10 cellular contexts compared by ENCODE assay signal in genomic region chr2:36404312-36404711, GRCh38. TPM values are rescaled to one million over a fixed set of nuclear protein-coding genes. Genes with fewer than 3 reads are reported as not detected.
DNase-seq lines count a peak whose midpoint lies in the region; ATAC-seq and TF ChIP-seq lines count a peak whose summit lies in the region.
"Had no signal": no experiment of that assay in that cellular context is flagged by ENCODE, and none has a peak within 500 bp of the region (broad histone marks: within the 10 kb centered on the region; RNA-seq: fewer than 3 reads in every experiment).

No MANE protein-coding gene starts in this region.

- ATAC-seq in GM21390 (IDR thresholded peaks at IDR 0.05; ENCODE audit: unreplicated experiment) (peak; percentile 25), HG03571 (IDR thresholded peaks at IDR 0.05; ENCODE audit: unreplicated experiment) (no peak), GM18520 (IDR thresholded peaks at IDR 0.05; ENCODE audit: unreplicated experiment) (no peak)

- H3K27me3 ChIP-seq in A673 (replicated peaks; ENCODE audit: insufficient read depth, low read depth, low read length, poor library complexity), result no peaks in the 10 kb centered on the region
- H3K27me3 ChIP-seq in Loucy (ENCODE audit: insufficient read depth, low read length, poor library complexity, severe bottlenecking), result no peaks in the 10 kb centered on the region
- H3K27me3 ChIP-seq: adrenal gland had no signal

- intact Hi-C loops in A673 (cut with micrococcal nuclease; ENCODE audit: unreplicated experiment), result loop anchor here (2.0 kb wide), 1 partner anchor 52 kb away; no protein-coding TSS in a partner anchor

- H3F3A ChIP-seq in Loucy (ENCODE audit: low read depth), result no peaks in the 10 kb centered on the region

- no peak overlapping the region for H3K27ac ChIP-seq in A673 (ENCODE audit: low read depth, low read length, poor library complexity, severe bottlenecking)
- H3K27ac ChIP-seq: adrenal gland had no signal

- no peak for TF ChIP-seq CTCF in A673 (conservative IDR thresholded peaks at IDR 0.05; ENCODE audit: low read depth, low read length)
- TF ChIP-seq CTCF in Loucy (conservative IDR thresholded peaks at IDR 0.05; ENCODE audit: low read length), result no peak
- no peak for TF ChIP-seq CTCF in epithelial cell of esophagus (IDR thresholded peaks at IDR 0.05; ENCODE audit: insufficient read depth, low read depth, low read length, missing control alignments)

- CTCF ChIA-PET in A673 (lab: Charles Lee), result interaction anchor here (0.9 kb wide), 1 partner anchor 56 kb away, joined by 3 read pairs; no protein-coding TSS in a partner anchor

- no peak overlapping the region for H3K4me2 ChIP-seq in Loucy (ENCODE audit: low read depth, low read length, poor library complexity, severe bottlenecking)

- peak overlapping the region; percentile 14 for H3K4me3 ChIP-seq in A673 (ENCODE audit: low read depth, low read length, poor library complexity, severe bottlenecking)
- peak overlapping the region; percentile 3 for H3K4me3 ChIP-seq in Loucy (ENCODE audit: low read length, poor library complexity, severe bottlenecking)
- H3K4me3 ChIP-seq in epithelial cell of esophagus (ENCODE audit: low read length), result no peak overlapping the region
- H3K4me3 ChIP-seq: adrenal gland had no signal

- H2AFZ ChIP-seq in Loucy (ENCODE audit: low read length), result no peak overlapping the region

- POLR2A ChIA-PET in A673 (lab: Charles Lee; ENCODE audit: low non-redundant PET), result no interaction called here

- DNase-seq in A673 (ENCODE audit: low spot score), result peak; percentile 67
- peak; percentile 77 for DNase-seq in epithelial cell of esophagus (ENCODE audit: low read depth)
- no peak for DNase-seq in activated CD4-positive, CD25-positive, alpha-beta regulatory T cell treated with anti-CD3 and anti-CD28 coated beads, Interleukin-2, amount 50 U/mL, for 72 hours
- DNase-seq in NOMO-1 treated with dmso at 0.1 percent for 144 hours (lab: John Stamatoyannopoulos, UW; ENCODE audit: unreplicated experiment), result no peak
- DNase-seq: adrenal gland, Right ventricle myocardium superior had no signal

- no peaks in the 10 kb centered on the region for H3K9me3 ChIP-seq in A673 (ENCODE audit: low read depth, low read length, poor library complexity, severe bottlenecking)
- no peaks in the 10 kb centered on the region for H3K9me3 ChIP-seq in Loucy (ENCODE audit: insufficient read depth, low read depth, low read length)
- H3K9me3 ChIP-seq: adrenal gland had no signal

- no TSS peak for BruUV-seq in A673 (replicated peaks; lab: Mats Ljungman, UMichigan)

- H3K9ac ChIP-seq in Loucy (ENCODE audit: low read depth, low read length, poor library complexity, severe bottlenecking), result no peak overlapping the region

- no peaks in the 10 kb centered on the region for H3K9me2 ChIP-seq in Loucy (replicated peaks; ENCODE audit: low read depth, low read length)

- no peaks in the 10 kb centered on the region for H4K20me1 ChIP-seq in Loucy (ENCODE audit: insufficient read depth, low read length, poor library complexity, severe bottlenecking)

- no peaks in the 10 kb centered on the region for H3K36me3 ChIP-seq in A673 (ENCODE audit: insufficient read depth, low read length, poor library complexity, severe bottlenecking)
- H3K36me3 ChIP-seq in Loucy (ENCODE audit: insufficient read depth, low read length), result no peaks in the 10 kb centered on the region
- H3K36me3 ChIP-seq: adrenal gland had no signal

- H3K4me1 ChIP-seq in A673 (ENCODE audit: insufficient read depth, low read length, poor library complexity, severe bottlenecking) (peaks cover 40% of the 10 kb centered on the region), Loucy (ENCODE audit: insufficient read depth, low read length, poor library complexity, severe bottlenecking) (peaks cover 9% of the 10 kb centered on the region)

- H3K79me2 ChIP-seq in Loucy (ENCODE audit: insufficient read depth, low read length), result no peaks in the 10 kb centered on the region

RNA-seq across cellular contexts. Expression of gene CRIM1, which starts 48.7 kb away (rescaled TPM):
- 35.3 and 46.5 TPM in 2 replicates for total RNA-seq in A673 (2021)

Comparison
In these comparisons a context has a peak if more than half of its experiments do, and no peak if none do; other contexts are left out.
1. DNase-seq: peak in A673 (single experiment) and epithelial cell of esophagus (single experiment); none in activated CD4-positive, CD25-positive, alpha-beta regulatory T cell treated with anti-CD3 and anti-CD28 coated beads, Interleukin-2, amount 50 U/mL, for 72 hours (single experiment) and NOMO-1 treated with dmso at 0.1 percent for 144 hours (single experiment).